ENCODE assay signal across 1 cellular context in the genomic region with DNA sequence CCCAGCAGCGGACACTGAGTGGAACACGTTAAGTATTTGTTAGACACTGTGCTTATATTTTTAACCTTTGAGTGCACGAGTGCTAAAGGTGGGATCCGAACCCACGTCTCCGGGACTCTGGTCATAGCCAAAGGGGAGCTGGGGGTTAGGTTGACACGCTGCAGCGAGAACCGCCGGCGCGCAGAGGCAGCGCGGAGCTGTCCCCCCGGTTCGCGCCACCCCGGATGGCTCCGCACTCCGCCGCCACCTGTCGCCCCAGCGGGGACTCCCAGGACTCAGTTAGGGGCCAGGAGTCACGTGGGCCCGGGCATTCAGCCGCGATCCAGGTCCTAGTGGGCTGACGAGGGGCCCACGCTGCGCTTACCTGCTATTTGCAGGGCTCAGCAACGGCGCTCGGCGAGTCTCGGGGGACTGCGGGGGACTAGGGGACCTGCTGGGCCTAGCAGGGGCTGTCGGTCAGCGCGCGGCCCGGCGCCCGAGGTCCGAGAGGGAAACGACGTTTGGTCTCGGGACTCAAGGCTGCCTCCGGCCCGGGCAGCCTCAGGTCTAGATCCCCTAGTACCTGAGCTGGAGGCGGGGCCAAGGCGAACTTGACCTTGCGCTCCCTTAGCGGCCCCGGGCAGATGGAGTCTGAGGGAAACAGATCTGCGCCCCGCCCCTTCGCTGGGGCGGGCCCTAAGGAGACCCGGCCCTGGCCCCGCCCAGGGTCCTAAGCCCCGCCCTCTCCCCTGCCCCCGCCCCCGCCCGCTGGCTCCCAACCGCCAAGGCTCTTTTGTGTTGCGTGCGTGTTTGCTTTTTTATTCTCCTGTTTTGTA.
A peak's percentile ranks its signal among the peaks of the same experiment; 100 is the strongest.
TF ChIP-seq lines count a peak whose summit lies in the region.

A gene (minus strand): TSS at position 632 of the 815 bp plus-strand sequence. CDS start 50,248 bp downstream, outside the sequence.

TF ChIP-seq in GM12878, 131 proteins besides CTCF, POLR2A, EP300 and RAD21 (continued from another document):
- no peak for TF ChIP-seq ETV6 (conservative IDR thresholded peaks at IDR 0.05 in 1 of 2, IDR thresholded peaks at IDR 0.05 in 1 of 2; ENCODE audit: borderline replicate concordance in 1 of 2, low read depth in 1 of 2)
- TF ChIP-seq ESRRA (IDR thresholded peaks at IDR 0.05; ENCODE audit: low read length): no peak
- no peak for TF ChIP-seq POLR2AphosphoS2 (IDR thresholded peaks at IDR 0.05; ENCODE audit: low read depth, low read length)
- TF ChIP-seq ASH2L (IDR thresholded peaks at IDR 0.05; ENCODE audit: borderline replicate concordance, low read depth): no peak
- no peak for TF ChIP-seq EED (IDR thresholded peaks at IDR 0.05; ENCODE audit: low read depth)
- TF ChIP-seq, protein P1, sequence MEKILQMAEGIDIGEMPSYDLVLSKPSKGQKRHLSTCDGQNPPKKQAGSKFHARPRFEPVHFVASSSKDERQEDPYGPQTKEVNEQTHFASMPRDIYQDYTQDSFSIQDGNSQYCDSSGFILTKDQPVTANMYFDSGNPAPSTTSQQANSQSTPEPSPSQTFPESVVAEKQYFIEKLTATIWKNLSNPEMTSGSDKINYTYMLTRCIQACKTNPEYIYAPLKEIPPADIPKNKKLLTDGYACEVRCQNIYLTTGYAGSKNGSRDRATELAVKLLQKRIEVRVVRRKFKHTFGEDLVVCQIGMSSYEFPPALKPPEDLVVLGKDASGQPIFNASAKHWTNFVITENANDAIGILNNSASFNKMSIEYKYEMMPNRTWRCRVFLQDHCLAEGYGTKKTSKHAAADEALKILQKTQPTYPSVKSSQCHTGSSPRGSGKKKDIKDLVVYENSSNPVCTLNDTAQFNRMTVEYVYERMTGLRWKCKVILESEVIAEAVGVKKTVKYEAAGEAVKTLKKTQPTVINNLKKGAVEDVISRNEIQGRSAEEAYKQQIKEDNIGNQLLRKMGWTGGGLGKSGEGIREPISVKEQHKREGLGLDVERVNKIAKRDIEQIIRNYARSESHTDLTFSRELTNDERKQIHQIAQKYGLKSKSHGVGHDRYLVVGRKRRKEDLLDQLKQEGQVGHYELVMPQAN (conservative IDR thresholded peaks at IDR 0.05): no peak
- no peak for TF ChIP-seq EGR1 (IDR thresholded peaks at IDR 0.05; ENCODE audit: borderline replicate concordance in 1 of 2, low read depth in 2 of 2, low read length in 2 of 2)
- TF ChIP-seq STAT3 (IDR thresholded peaks at IDR 0.05; ENCODE audit: low read depth, low read length): no peak
- TF ChIP-seq FOS (IDR thresholded peaks at IDR 0.05; ENCODE audit: borderline replicate concordance, extremely low read depth, insufficient read length): no peak
- TF ChIP-seq FOXM1 (IDR thresholded peaks at IDR 0.05; ENCODE audit: low read depth, low read length): no peak
- TF ChIP-seq, protein P2, sequence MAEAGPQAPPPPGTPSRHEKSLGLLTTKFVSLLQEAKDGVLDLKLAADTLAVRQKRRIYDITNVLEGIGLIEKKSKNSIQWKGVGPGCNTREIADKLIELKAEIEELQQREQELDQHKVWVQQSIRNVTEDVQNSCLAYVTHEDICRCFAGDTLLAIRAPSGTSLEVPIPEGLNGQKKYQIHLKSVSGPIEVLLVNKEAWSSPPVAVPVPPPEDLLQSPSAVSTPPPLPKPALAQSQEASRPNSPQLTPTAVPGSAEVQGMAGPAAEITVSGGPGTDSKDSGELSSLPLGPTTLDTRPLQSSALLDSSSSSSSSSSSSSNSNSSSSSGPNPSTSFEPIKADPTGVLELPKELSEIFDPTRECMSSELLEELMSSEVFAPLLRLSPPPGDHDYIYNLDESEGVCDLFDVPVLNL (IDR thresholded peaks at IDR 0.05; ENCODE audit: low read depth, low read length): no peak
- no peak for TF ChIP-seq WRNIP1 (IDR thresholded peaks at IDR 0.05; ENCODE audit: borderline replicate concordance, low read depth, low read length)
- TF ChIP-seq TCF12 (IDR thresholded peaks at IDR 0.05; ENCODE audit: low read depth, low read length): no peak
- TF ChIP-seq, protein P3, sequence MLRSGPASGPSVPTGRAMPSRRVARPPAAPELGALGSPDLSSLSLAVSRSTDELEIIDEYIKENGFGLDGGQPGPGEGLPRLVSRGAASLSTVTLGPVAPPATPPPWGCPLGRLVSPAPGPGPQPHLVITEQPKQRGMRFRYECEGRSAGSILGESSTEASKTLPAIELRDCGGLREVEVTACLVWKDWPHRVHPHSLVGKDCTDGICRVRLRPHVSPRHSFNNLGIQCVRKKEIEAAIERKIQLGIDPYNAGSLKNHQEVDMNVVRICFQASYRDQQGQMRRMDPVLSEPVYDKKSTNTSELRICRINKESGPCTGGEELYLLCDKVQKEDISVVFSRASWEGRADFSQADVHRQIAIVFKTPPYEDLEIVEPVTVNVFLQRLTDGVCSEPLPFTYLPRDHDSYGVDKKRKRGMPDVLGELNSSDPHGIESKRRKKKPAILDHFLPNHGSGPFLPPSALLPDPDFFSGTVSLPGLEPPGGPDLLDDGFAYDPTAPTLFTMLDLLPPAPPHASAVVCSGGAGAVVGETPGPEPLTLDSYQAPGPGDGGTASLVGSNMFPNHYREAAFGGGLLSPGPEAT (IDR thresholded peaks at IDR 0.05; ENCODE audit: low read depth): no peak
- TF ChIP-seq, protein P4, sequence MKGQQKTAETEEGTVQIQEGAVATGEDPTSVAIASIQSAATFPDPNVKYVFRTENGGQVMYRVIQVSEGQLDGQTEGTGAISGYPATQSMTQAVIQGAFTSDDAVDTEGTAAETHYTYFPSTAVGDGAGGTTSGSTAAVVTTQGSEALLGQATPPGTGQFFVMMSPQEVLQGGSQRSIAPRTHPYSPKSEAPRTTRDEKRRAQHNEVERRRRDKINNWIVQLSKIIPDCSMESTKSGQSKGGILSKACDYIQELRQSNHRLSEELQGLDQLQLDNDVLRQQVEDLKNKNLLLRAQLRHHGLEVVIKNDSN (IDR thresholded peaks at IDR 0.05; ENCODE audit: borderline replicate concordance, extremely low read length, insufficient read depth, low read depth, low read length): peak; percentile 83
- TF ChIP-seq CREM (IDR thresholded peaks at IDR 0.05; ENCODE audit: low read depth): no peak
- peak; percentile 29 for TF ChIP-seq MEF2B (IDR thresholded peaks at IDR 0.05; ENCODE audit: partially characterized antibody, poor library complexity, severe bottlenecking)
- TF ChIP-seq, protein P5, sequence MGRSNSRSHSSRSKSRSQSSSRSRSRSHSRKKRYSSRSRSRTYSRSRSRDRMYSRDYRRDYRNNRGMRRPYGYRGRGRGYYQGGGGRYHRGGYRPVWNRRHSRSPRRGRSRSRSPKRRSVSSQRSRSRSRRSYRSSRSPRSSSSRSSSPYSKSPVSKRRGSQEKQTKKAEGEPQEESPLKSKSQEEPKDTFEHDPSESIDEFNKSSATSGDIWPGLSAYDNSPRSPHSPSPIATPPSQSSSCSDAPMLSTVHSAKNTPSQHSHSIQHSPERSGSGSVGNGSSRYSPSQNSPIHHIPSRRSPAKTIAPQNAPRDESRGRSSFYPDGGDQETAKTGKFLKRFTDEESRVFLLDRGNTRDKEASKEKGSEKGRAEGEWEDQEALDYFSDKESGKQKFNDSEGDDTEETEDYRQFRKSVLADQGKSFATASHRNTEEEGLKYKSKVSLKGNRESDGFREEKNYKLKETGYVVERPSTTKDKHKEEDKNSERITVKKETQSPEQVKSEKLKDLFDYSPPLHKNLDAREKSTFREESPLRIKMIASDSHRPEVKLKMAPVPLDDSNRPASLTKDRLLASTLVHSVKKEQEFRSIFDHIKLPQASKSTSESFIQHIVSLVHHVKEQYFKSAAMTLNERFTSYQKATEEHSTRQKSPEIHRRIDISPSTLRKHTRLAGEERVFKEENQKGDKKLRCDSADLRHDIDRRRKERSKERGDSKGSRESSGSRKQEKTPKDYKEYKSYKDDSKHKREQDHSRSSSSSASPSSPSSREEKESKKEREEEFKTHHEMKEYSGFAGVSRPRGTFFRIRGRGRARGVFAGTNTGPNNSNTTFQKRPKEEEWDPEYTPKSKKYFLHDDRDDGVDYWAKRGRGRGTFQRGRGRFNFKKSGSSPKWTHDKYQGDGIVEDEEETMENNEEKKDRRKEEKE (IDR thresholded peaks at IDR 0.05): no peak
- TF ChIP-seq, protein P6, sequence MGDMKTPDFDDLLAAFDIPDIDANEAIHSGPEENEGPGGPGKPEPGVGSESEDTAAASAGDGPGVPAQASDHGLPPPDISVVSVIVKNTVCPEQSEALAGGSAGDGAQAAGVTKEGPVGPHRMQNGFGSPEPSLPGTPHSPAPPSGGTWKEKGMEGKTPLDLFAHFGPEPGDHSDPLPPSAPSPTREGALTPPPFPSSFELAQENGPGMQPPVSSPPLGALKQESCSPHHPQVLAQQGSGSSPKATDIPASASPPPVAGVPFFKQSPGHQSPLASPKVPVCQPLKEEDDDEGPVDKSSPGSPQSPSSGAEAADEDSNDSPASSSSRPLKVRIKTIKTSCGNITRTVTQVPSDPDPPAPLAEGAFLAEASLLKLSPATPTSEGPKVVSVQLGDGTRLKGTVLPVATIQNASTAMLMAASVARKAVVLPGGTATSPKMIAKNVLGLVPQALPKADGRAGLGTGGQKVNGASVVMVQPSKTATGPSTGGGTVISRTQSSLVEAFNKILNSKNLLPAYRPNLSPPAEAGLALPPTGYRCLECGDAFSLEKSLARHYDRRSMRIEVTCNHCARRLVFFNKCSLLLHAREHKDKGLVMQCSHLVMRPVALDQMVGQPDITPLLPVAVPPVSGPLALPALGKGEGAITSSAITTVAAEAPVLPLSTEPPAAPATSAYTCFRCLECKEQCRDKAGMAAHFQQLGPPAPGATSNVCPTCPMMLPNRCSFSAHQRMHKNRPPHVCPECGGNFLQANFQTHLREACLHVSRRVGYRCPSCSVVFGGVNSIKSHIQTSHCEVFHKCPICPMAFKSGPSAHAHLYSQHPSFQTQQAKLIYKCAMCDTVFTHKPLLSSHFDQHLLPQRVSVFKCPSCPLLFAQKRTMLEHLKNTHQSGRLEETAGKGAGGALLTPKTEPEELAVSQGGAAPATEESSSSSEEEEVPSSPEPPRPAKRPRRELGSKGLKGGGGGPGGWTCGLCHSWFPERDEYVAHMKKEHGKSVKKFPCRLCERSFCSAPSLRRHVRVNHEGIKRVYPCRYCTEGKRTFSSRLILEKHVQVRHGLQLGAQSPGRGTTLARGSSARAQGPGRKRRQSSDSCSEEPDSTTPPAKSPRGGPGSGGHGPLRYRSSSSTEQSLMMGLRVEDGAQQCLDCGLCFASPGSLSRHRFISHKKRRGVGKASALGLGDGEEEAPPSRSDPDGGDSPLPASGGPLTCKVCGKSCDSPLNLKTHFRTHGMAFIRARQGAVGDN (IDR thresholded peaks at IDR 0.05): no peak
- no peak for TF ChIP-seq MEF2A (IDR thresholded peaks at IDR 0.05; ENCODE audit: insufficient read depth, low read depth, low read length)
- no peak for TF ChIP-seq GATAD2B (conservative IDR thresholded peaks at IDR 0.05; ENCODE audit: low read depth)
- 0 out of 2 replicates have a peak, but pooled peaks have one; percentile 36 for TF ChIP-seq TCF3 (IDR thresholded peaks at IDR 0.05; ENCODE audit: borderline replicate concordance, insufficient read depth, low read depth, low read length)
- no peak for TF ChIP-seq PML (IDR thresholded peaks at IDR 0.05; ENCODE audit: low read length)
- TF ChIP-seq RELA (IDR thresholded peaks at IDR 0.05; ENCODE audit: borderline replicate concordance, partially characterized antibody): no peak
- peak; percentile 60; the same call in 1 of the 2 replicates for TF ChIP-seq NR2F1 (conservative IDR thresholded peaks at IDR 0.05)
- no peak for TF ChIP-seq CHD2 (IDR thresholded peaks at IDR 0.05; ENCODE audit: borderline replicate concordance, low read depth, low read length)
- TF ChIP-seq IKZF1 (conservative IDR thresholded peaks at IDR 0.05): 0 out of 2 replicates have a peak, but pooled peaks have one; percentile 12
- no peak for TF ChIP-seq SMAD5 (IDR thresholded peaks at IDR 0.05; ENCODE audit: low read depth)
- peak in 1 of 2 experiments; percentile 22; a peak in 1 of 4 replicates for TF ChIP-seq BHLHE40 (IDR thresholded peaks at IDR 0.05; ENCODE audit: borderline replicate concordance in 1 of 2, low read depth in 2 of 2, low read length in 1 of 2)
- TF ChIP-seq NFXL1 (IDR thresholded peaks at IDR 0.05; ENCODE audit: borderline replicate concordance): no peak
- no peak for TF ChIP-seq SIN3A (IDR thresholded peaks at IDR 0.05; ENCODE audit: low read depth, low read length)
- no peak for TF ChIP-seq BMI1 (IDR thresholded peaks at IDR 0.05; ENCODE audit: borderline replicate concordance)
- no peak for TF ChIP-seq BACH1 (IDR thresholded peaks at IDR 0.05; ENCODE audit: borderline replicate concordance)
- no peak for TF ChIP-seq NR2C2 (IDR thresholded peaks at IDR 0.05; ENCODE audit: borderline replicate concordance, control insufficient read depth, insufficient read length, low read depth)
- no peak for TF ChIP-seq CHD4 (IDR thresholded peaks at IDR 0.05)
- TF ChIP-seq SMARCA5 (IDR thresholded peaks at IDR 0.05): no peak
